13 cellular contexts compared by ENCODE assay signal in the genomic region with DNA sequence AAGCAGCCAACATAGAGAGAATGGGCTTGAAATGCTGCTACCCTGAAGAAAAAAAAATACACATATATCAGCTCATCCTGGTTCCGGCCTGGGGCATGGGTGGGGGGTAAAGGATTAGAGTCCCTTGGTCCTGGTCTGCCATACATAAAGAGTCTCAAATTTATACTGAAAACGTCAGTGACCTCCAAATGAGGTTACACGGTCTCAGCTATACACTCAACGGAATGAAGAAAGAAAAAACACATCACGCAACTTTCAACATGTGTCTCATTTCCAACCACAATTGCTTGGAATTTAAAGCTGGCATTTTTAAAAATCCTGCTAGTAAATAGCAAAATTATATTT.
A peak's percentile ranks its signal among the peaks of the same experiment; 100 is the strongest.
DNase-seq lines count a peak whose midpoint lies in the region; ATAC-seq, FAIRE-seq and TF ChIP-seq lines count a peak whose summit lies in the region.
"Had no signal": no experiment of that assay in that cellular context is flagged by ENCODE, and none has a peak within 500 bp of the region (broad histone marks: within the 10 kb centered on the region; RNA-seq: fewer than 3 reads in every experiment).

No MANE protein-coding gene starts in this region.

- no peak for FAIRE-seq in K562 (lab: Jason Lieb, UNC)

- peaks cover 41% of the 10 kb centered on the region for H3K27me3 Mint-ChIP-seq in activated T-cell treated with anti-CD3 and anti-CD28 coated beads, Interleukin-2, amount 50 U/mL, for 72 hours (ENCODE audit: low read depth)

- H3K4me2 ChIP-seq in K562 (ENCODE audit: insufficient read depth, low read length) (peak overlapping the region; percentile 52; the same call in 1 of the 2 replicates), MM.1S (ENCODE audit: low read depth, low read length) (no peak overlapping the region)

- TF ChIP-seq RAD21 in K562 (CRISPR knock-in tag; conservative IDR thresholded peaks at IDR 0.05 in 1 of 2, IDR thresholded peaks at IDR 0.05 in 1 of 2) = no peak

- H3K79me2 ChIP-seq in K562 (ENCODE audit: control insufficient read depth, insufficient read depth, low read length) (no peaks in the 10 kb centered on the region), MM.1S (ENCODE audit: low read length) (no peaks in the 10 kb centered on the region)

- POLR2A ChIA-PET in K562 (lab: Yijun Ruan, JAX) = interaction anchor here (0.9 to 2.6 kb wide), 7 partner anchors 9 to 57 kb away, joined by 3 to 13 read pairs (median 3); no protein-coding TSS in a partner anchor

- no peaks in the 10 kb centered on the region for H3K9me2 ChIP-seq in MM.1S (replicated peaks; ENCODE audit: insufficient read depth, low read length)

- H3K4me1 ChIP-seq in K562 (replicated peaks in 1 of 2; ENCODE audit: control insufficient read depth in 2 of 2, insufficient read depth in 2 of 2, low read length in 2 of 2) (peaks cover 11 to 20% of the 10 kb centered on the region in 2 experiments; a peak in 3 of 5 replicates), left lung (peaks cover 0 to 11% of the 10 kb centered on the region in 2 donors), sigmoid colon (peaks cover 0 to 11% (median 0%) of the 10 kb centered on the region in 4 donors), MM.1S (ENCODE audit: low read length) (no peaks in the 10 kb centered on the region)

- no peaks in the 10 kb centered on the region for H3K4me1 Mint-ChIP-seq in activated T-cell treated with anti-CD3 and anti-CD28 coated beads, Interleukin-2, amount 50 U/mL, for 72 hours (ENCODE audit: low read depth)
- H3K4me1 Mint-ChIP-seq: CD14-positive monocyte, T-helper 17 cell had no signal

- no peak overlapping the region for H3K4me3 ChIP-seq in K562
- H3K4me3 ChIP-seq in left lung = peak overlapping the region in 1 of 2 donors; percentile 31
- H3K4me3 ChIP-seq in sigmoid colon = peak overlapping the region in 2 of 4 donors; percentile 43 to 54
- no peak overlapping the region for H3K4me3 ChIP-seq in MM.1S (ENCODE audit: low read length)

- ATAC-seq in K562 (no peak; the same call in 2 of the 3 replicates), left lung (no peak), HG03460 (IDR thresholded peaks at IDR 0.05; ENCODE audit: unreplicated experiment) (no peak)
- no peak for ATAC-seq in activated T-cell treated with anti-CD3 and anti-CD28 coated beads, Interleukin-2, amount 50 U/mL, for 72 hours (replicated peaks in 1 of 2)
- ATAC-seq: T-helper 17 cell had no signal

- no peak for TF ChIP-seq EP300 in K562 (IDR thresholded peaks at IDR 0.05; ENCODE audit: low read length)
- no peak for TF ChIP-seq EP300 in sigmoid colon (IDR thresholded peaks at IDR 0.05)

- no peaks in the 10 kb centered on the region for H3F3A ChIP-seq in MM.1S (ENCODE audit: insufficient read depth, low read length)

- peaks cover 3 to 8% of the 10 kb centered on the region in 2 donors for H3K9me3 Mint-ChIP-seq in activated T-cell treated with anti-CD3 and anti-CD28 coated beads, Interleukin-2, amount 50 U/mL, for 72 hours

- no peaks in the 10 kb centered on the region for H4K20me1 ChIP-seq in K562 (replicated peaks; ENCODE audit: control insufficient read depth, insufficient read depth, low read length)
- no peaks in the 10 kb centered on the region for H4K20me1 ChIP-seq in MM.1S (ENCODE audit: insufficient read depth, low read length)

- peak overlapping the region in 1 of 2 donors; percentile 10 for H3K4me3 Mint-ChIP-seq in activated T-cell treated with anti-CD3 and anti-CD28 coated beads, Interleukin-2, amount 50 U/mL, for 72 hours
- H3K4me3 Mint-ChIP-seq: activated T-helper 1 cell treated with anti-CD3 and anti-CD28 coated beads, Interleukin-12 subunit alpha, Interleukin-12 subunit beta, Interleukin-2, Interleukin-4 antibody, amounts not matched to agents 30 ng/mL and 10 ng/mL and 1 ng/mL, durations not matched to agents 14 hours and 24 hours and 36 hours; T-helper 17 cell had no signal

- H3K27me3 ChIP-seq in K562 (ENCODE audit: control insufficient read depth in 2 of 2, insufficient read depth in 2 of 2, low read length in 2 of 2) (no peaks in the 10 kb centered on the region), left lung (peaks cover 0 to 27% of the 10 kb centered on the region in 2 donors), sigmoid colon (peaks cover 0 to 3% (median 0%) of the 10 kb centered on the region in 3 donors), MM.1S (replicated peaks; ENCODE audit: insufficient read depth, low read length) (no peaks in the 10 kb centered on the region)

- H3K9me3 ChIP-seq in K562 (replicated peaks; ENCODE audit: control insufficient read depth, insufficient read depth, low read depth, low read length) = peaks cover 8% of the 10 kb centered on the region
- peaks cover 0 to 13% of the 10 kb centered on the region in 2 donors for H3K9me3 ChIP-seq in left lung
- no peaks in the 10 kb centered on the region for H3K9me3 ChIP-seq in sigmoid colon
- no peaks in the 10 kb centered on the region for H3K9me3 ChIP-seq in MM.1S (replicated peaks; ENCODE audit: insufficient read depth, low read length)

- intact Hi-C loops in K562 (cut with micrococcal nuclease) = no loop called here
- intact Hi-C loops in left lung (cut with DNase I) = no loop called here
- intact Hi-C loops in sigmoid colon (cut with DNase I) = loop anchor here (10.0 kb wide), 2 partner anchors 169 to 1491 kb away; a partner anchor contains a TSS

- H3K27ac ChIP-seq in K562 (ENCODE audit: extremely low read depth, low read depth, low read length) (peak overlapping the region; percentile 91), left lung (peak overlapping the region; percentile 33 to 76), sigmoid colon (peak overlapping the region; percentile 62 to 76 (median 68)), MM.1S (ENCODE audit: low read length) (no peak overlapping the region)

- in situ Hi-C loops in K562 (cut with MboI) = no loop called here

- BruUV-seq in K562 (replicated peaks; lab: Mats Ljungman, UMichigan) = no TSS peak

- H3K9ac ChIP-seq in K562 (ENCODE audit: insufficient read depth in 1 of 2, low read depth in 2 of 2, low read length in 2 of 2) (peak overlapping the region in 1 of 2 experiments; percentile 49; a peak in 2 of 4 replicates), MM.1S (ENCODE audit: low read length) (no peak overlapping the region)

- H2AFZ ChIP-seq in K562 (ENCODE audit: low read depth, low read length) = peak overlapping the region; percentile 87
- no peak overlapping the region for H2AFZ ChIP-seq in MM.1S (ENCODE audit: low read length)

- 20% methylated on average over 5 of the region's 5 CpGs for WGBS in K562 (ENCODE audit: insufficient coverage, low coverage, missing lambda C conversion rate)
- 8 to 42% methylated on average over 5 of the region's 5 CpGs for WGBS in sigmoid colon, 2 donors

- CTCF ChIA-PET in K562 (lab: Yijun Ruan, JAX; ENCODE audit: low intra/inter-chr PET ratio) = no interaction called here

- H3K36me3 ChIP-seq in K562 (ENCODE audit: control insufficient read depth, insufficient read depth, low read length) (no peaks in the 10 kb centered on the region), left lung (no peaks in the 10 kb centered on the region), sigmoid colon (no peaks in the 10 kb centered on the region), MM.1S (replicated peaks; ENCODE audit: insufficient read depth, low read length) (no peaks in the 10 kb centered on the region)

- TF ChIP-seq POLR2A in K562 (conservative IDR thresholded peaks at IDR 0.05) = no peak
- TF ChIP-seq POLR2A in sigmoid colon (IDR thresholded peaks at IDR 0.05) = no peak

- peaks cover 0 to 3% of the 10 kb centered on the region in 2 donors for H3K36me3 Mint-ChIP-seq in activated T-cell treated with anti-CD3 and anti-CD28 coated beads, Interleukin-2, amount 50 U/mL, for 72 hours (ENCODE audit: insufficient read depth in 2 of 2)
- H3K36me3 Mint-ChIP-seq: CD14-positive monocyte had no signal

- H3K27ac Mint-ChIP-seq in activated T-cell treated with anti-CD3 and anti-CD28 coated beads, Interleukin-2, amount 50 U/mL, for 72 hours = no peak overlapping the region
- H3K27ac Mint-ChIP-seq: activated T-helper 1 cell treated with anti-CD3 and anti-CD28 coated beads, Interleukin-12 subunit alpha, Interleukin-12 subunit beta, Interleukin-2, Interleukin-4 antibody, amounts not matched to agents 30 ng/mL and 10 ng/mL and 1 ng/mL, durations not matched to agents 14 hours and 24 hours and 36 hours; CD14-positive monocyte; T-helper 17 cell had no signal

- H3K9me1 ChIP-seq in K562 (ENCODE audit: control insufficient read depth, insufficient read depth, low read length) = no peaks in the 10 kb centered on the region

- TF ChIP-seq CTCF in K562 (IDR thresholded peaks at IDR 0.05 in 2 of 3, conservative IDR thresholded peaks at IDR 0.05 in 1 of 3; ENCODE audit: insufficient read depth in 2 of 3, low read depth in 1 of 3, low read length in 3 of 3) (no peak), left lung (IDR thresholded peaks at IDR 0.05) (no peak), sigmoid colon (IDR thresholded peaks at IDR 0.05) (no peak), MM.1S (IDR thresholded peaks at IDR 0.05; ENCODE audit: low read length) (no peak)

- DNase-seq in COLO668 (lab: John Stamatoyannopoulos, UW; ENCODE audit: unreplicated experiment) = peak; percentile 20
- DNase-seq in K562 (ENCODE audit: extremely low read depth in 1 of 4, low spot score in 3 of 4) = no peak
- no peak for DNase-seq in left lung
- no peak for DNase-seq in sigmoid colon
- no peak for DNase-seq in stimulated activated naive CD4-positive, alpha-beta T cell treated with Interleukin-2 at 50 U/mL for 16 hours (lab: John Stamatoyannopoulos, UW)
- no peak for DNase-seq in activated T-cell treated with anti-CD3 and anti-CD28 coated beads, Interleukin-2, amount 50 U/mL, for 72 hours
- DNase-seq in MM.1S = no peak
- DNase-seq: activated CD4-positive, alpha-beta T cell treated with anti-CD3 and anti-CD28 coated beads for 4 hours; GOT3; T-helper 17 cell had no signal

TF ChIP-seq in K562, 482 proteins besides CTCF, POLR2A, EP300 and RAD21 (continues in another document):
- TF ChIP-seq SMARCC2 (IDR thresholded peaks at IDR 0.05; ENCODE audit: low read depth) (no peak), ATF7 (IDR thresholded peaks at IDR 0.05) (no peak), ZNF57 (CRISPR knock-in tag; IDR thresholded peaks at IDR 0.05) (no peak), ZNF589 (CRISPR knock-in tag; IDR thresholded peaks at IDR 0.05; ENCODE audit: low read depth) (no peak), PRPF4 (IDR thresholded peaks at IDR 0.05; ENCODE audit: insufficient read depth, low read depth, low read length, poor library complexity, severe bottlenecking) (no peak), BACH1 (tag; IDR thresholded peaks at IDR 0.05) (0 out of 2 replicates have a peak, but pooled peaks have one; percentile 9), MAFK (IDR thresholded peaks at IDR 0.05; ENCODE audit: low read length) (no peak), ZNF551 (CRISPR knock-in tag; IDR thresholded peaks at IDR 0.05) (no peak)
- TF ChIP-seq, protein P1, sequence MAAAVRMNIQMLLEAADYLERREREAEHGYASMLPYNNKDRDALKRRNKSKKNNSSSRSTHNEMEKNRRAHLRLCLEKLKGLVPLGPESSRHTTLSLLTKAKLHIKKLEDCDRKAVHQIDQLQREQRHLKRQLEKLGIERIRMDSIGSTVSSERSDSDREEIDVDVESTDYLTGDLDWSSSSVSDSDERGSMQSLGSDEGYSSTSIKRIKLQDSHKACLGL (CRISPR knock-in tag; IDR thresholded peaks at IDR 0.05; ENCODE audit: borderline replicate concordance, poor library complexity, severe bottlenecking) = no peak
